ENCODE assay signal across 8 cellular contexts in the genomic region with DNA sequence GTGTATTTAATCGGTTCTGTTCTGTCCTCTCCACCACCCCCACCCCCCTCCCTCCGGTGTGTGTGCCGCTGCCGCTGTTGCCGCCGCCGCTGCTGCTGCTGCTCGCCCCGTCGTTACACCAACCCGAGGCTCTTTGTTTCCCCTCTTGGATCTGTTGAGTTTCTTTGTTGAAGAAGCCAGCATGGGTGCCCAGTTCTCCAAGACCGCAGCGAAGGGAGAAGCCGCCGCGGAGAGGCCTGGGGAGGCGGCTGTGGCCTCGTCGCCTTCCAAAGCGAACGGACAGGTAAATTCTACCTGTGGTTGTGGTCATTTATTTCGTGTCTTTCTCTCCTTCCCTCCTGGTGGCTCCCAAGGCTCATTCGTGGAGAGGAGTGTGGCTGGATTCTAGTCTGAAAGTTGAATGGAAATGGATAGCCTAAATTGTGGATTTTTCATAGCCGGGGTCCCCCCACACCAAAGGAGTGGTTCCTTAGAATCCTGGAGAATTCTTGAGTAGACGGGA. TPM values are rescaled to one million over a fixed set of nuclear protein-coding genes. Genes with fewer than 3 reads are reported as not detected.
DNase-seq lines count a peak whose midpoint lies in the region; ATAC-seq, FAIRE-seq and TF ChIP-seq lines count a peak whose summit lies in the region.

No MANE protein-coding gene starts in this region.

- BruUV-seq in GM12878 (replicated peaks; lab: Mats Ljungman, UMichigan) = TSS peak; percentile 61

- H3K36me3 ChIP-seq in GM12878 (ENCODE audit: control insufficient read depth in 2 of 2, insufficient read depth in 2 of 2, low read length in 1 of 2) = peaks cover 0 to 3% of the 10 kb centered on the region in 2 experiments; a peak in 2 of 4 replicates
- H3K36me3 ChIP-seq in testis (ENCODE audit: low read depth, missing control alignments) = no peaks in the 10 kb centered on the region

- TF ChIP-seq CTCF in HL-60 (IDR thresholded peaks at IDR 0.05; ENCODE audit: insufficient read depth, low read length) = no peak
- no peak for TF ChIP-seq CTCF in GM12878 (IDR thresholded peaks at IDR 0.05 in 2 of 3, conservative IDR thresholded peaks at IDR 0.05 in 1 of 3; ENCODE audit: control insufficient read depth in 2 of 3, extremely low read depth in 1 of 3, insufficient read depth in 1 of 3, low read depth in 3 of 3, low read length in 3 of 3)
- no peak for TF ChIP-seq CTCF in testis (IDR thresholded peaks at IDR 0.05)

- H3K27me3 ChIP-seq in HL-60 (ENCODE audit: insufficient read depth, poor library complexity, severe bottlenecking) (no peaks in the 10 kb centered on the region), GM12878 (replicated peaks in 1 of 2; ENCODE audit: control insufficient read depth in 2 of 2, insufficient read depth in 2 of 2, low read length in 1 of 2) (no peaks in the 10 kb centered on the region; a peak in 1 of 4 replicates), testis (no peaks in the 10 kb centered on the region)

- SMC1A ChIA-PET in GM12878 (lab: Charles Lee; ENCODE audit: uncharacterized antibody, unreplicated experiment) = interaction anchor here (1.0 to 2.6 kb wide), 17 partner anchors 8 to 1074 kb away, joined by 3 to 23 read pairs (median 6); no protein-coding TSS in a partner anchor

- CTCF ChIA-PET in GM12878 (lab: Yijun Ruan, JAX) = interaction anchor here (0.7 to 3.6 kb wide), 12 partner anchors 10 to 651 kb away, joined by 3 to 62 read pairs (median 8); no protein-coding TSS in a partner anchor

- peak; percentile 31 for DNase-seq in CD1c-positive myeloid dendritic cell (ENCODE audit: extremely low spot score)
- peak in 1 of 2 experiments; percentile 21 for DNase-seq in HL-60 (ENCODE audit: low read depth in 1 of 2, low spot score in 1 of 2)
- no peak for DNase-seq in GM12878 (ENCODE audit: low read depth, low spot score)
- peak; percentile 36 for DNase-seq in iris pigment epithelial cell (ENCODE audit: low read depth)
- DNase-seq in testis = peak; percentile 33
- DNase-seq in natural killer cell treated with Interleukin-12 subunit alpha and Interleukin-12 subunit beta and Interleukin-15 and Interleukin-18, amount 100 ng/mL, for 72 hours (ENCODE audit: low spot score) = no peak
- no peak for DNase-seq in posterior vena cava (ENCODE audit: low spot score)

- H3K4me1 ChIP-seq in GM12878 (ENCODE audit: control insufficient read depth, insufficient read depth, low read length) (peaks cover 5% of the 10 kb centered on the region), testis (no peaks in the 10 kb centered on the region)

- H4K20me1 ChIP-seq in GM12878 (ENCODE audit: control insufficient read depth, insufficient read depth) = no peaks in the 10 kb centered on the region; the same call in 1 of the 2 replicates

- H3K4me3 Mint-ChIP-seq in natural killer cell treated with Interleukin-12 subunit alpha and Interleukin-12 subunit beta and Interleukin-15 and Interleukin-18, amount 100 ng/mL, for 72 hours = no peak overlapping the region

- in situ Hi-C loops in GM12878 (cut with MboI) = loop anchor here (5.0 kb wide), 2 partner anchors 225 to 550 kb away; no protein-coding TSS in a partner anchor

- TF ChIP-seq POLR2A in GM12878 (IDR thresholded peaks at IDR 0.05; ENCODE audit: low read depth, low read length) (peak; percentile 23; the same call in 1 of the 2 replicates), testis (IDR thresholded peaks at IDR 0.05) (no peak)

- POLR2A ChIA-PET in GM12878 (lab: Charles Lee) = interaction anchor here (0.5 to 4.5 kb wide), 13 partner anchors 9 to 1213 kb away, joined by 3 to 50 read pairs (median 8); no protein-coding TSS in a partner anchor

- H3K9me3 ChIP-seq in GM12878 (replicated peaks; ENCODE audit: control insufficient read depth, insufficient read depth, low read length) (no peaks in the 10 kb centered on the region), testis (no peaks in the 10 kb centered on the region)

- no peaks in the 10 kb centered on the region for H3K9me3 Mint-ChIP-seq in natural killer cell treated with Interleukin-12 subunit alpha and Interleukin-12 subunit beta and Interleukin-15 and Interleukin-18, amount 100 ng/mL, for 72 hours

- peaks cover under 1% of the 10 kb centered on the region for H3K36me3 Mint-ChIP-seq in natural killer cell treated with Interleukin-12 subunit alpha and Interleukin-12 subunit beta and Interleukin-15 and Interleukin-18, amount 100 ng/mL, for 72 hours

- no peak for TF ChIP-seq RAD21 in GM12878 (IDR thresholded peaks at IDR 0.05; ENCODE audit: insufficient read depth, low read depth, low read length)

- peak overlapping the region in 1 of 2 donors; percentile 70 for H3K27ac Mint-ChIP-seq in natural killer cell treated with Interleukin-12 subunit alpha and Interleukin-12 subunit beta and Interleukin-15 and Interleukin-18, amount 100 ng/mL, for 72 hours

- intact Hi-C loops in GM12878 (cut with micrococcal nuclease; ENCODE audit: unreplicated experiment) (loop anchor here (1.0 to 5.0 kb wide), 9 partner anchors 49 to 1075 kb away; no protein-coding TSS in a partner anchor), testis (cut with DNase I; ENCODE audit: low total_unique reads) (no loop called here), posterior vena cava (cut with DNase I) (loop anchor here in 1 of 2 donors (2.0 kb wide), 1 partner anchor 1075 kb away; no protein-coding TSS in a partner anchor)

- RAD21 ChIA-PET in GM12878 (lab: Charles Lee; ENCODE audit: unreplicated experiment) = interaction anchor here (1.6 to 4.9 kb wide), 9 partner anchors 10 to 551 kb away, joined by 7 to 142 read pairs (median 15); no protein-coding TSS in a partner anchor

- peak overlapping the region; percentile 21; the same call in 1 of the 2 replicates for H2AFZ ChIP-seq in GM12878 (ENCODE audit: control insufficient read depth, low read depth, low read length)

- no peak for FAIRE-seq in GM12878 (lab: Jason Lieb, UNC)

- peak overlapping the region; percentile 100 for H3K9ac ChIP-seq in GM12878 (ENCODE audit: control insufficient read depth, insufficient read depth, low read length)

- H3K4me1 Mint-ChIP-seq in natural killer cell treated with Interleukin-12 subunit alpha and Interleukin-12 subunit beta and Interleukin-15 and Interleukin-18, amount 100 ng/mL, for 72 hours (ENCODE audit: low read depth in 2 of 2) = peaks cover 10 to 12% of the 10 kb centered on the region in 2 donors

- H3K4me3 ChIP-seq in HL-60 (replicated peaks; ENCODE audit: insufficient read depth, low read length) = peak overlapping the region; percentile 66
- peak overlapping the region; percentile 89 for H3K4me3 ChIP-seq in GM12878
- H3K4me3 ChIP-seq in testis = peak overlapping the region; percentile 70 to 75

- 2% methylated on average over 18 of the region's 25 CpGs for WGBS in GM12878 (ENCODE audit: insufficient coverage, insufficient replicate concordance, low lambda C conversion rate, missing lambda C conversion rate)
- WGBS in testis, 2 donors = 0 to 1% methylated on average over 25 of the region's 25 CpGs

- H3K27ac ChIP-seq in HL-60 (replicated peaks) = peak overlapping the region; percentile 84
- H3K27ac ChIP-seq in GM12878 (ENCODE audit: control insufficient read depth, insufficient read depth) = peak overlapping the region; percentile 94
- peak overlapping the region; percentile 91 to 99 for H3K27ac ChIP-seq in testis

- TF ChIP-seq EP300 in GM12878 (IDR thresholded peaks at IDR 0.05; ENCODE audit: borderline replicate concordance in 1 of 2, control insufficient read depth in 1 of 2, low read depth in 2 of 2, low read length in 2 of 2) = no peak

- no peak for ATAC-seq in GM12878
- no peak for ATAC-seq in HG02981 (IDR thresholded peaks at IDR 0.05; ENCODE audit: unreplicated experiment)
- no peak for ATAC-seq in natural killer cell treated with Interleukin-12 subunit alpha and Interleukin-12 subunit beta and Interleukin-15 and Interleukin-18, amount 100 ng/mL, for 72 hours

- H3K79me2 ChIP-seq in GM12878 (ENCODE audit: control insufficient read depth, insufficient read depth, low read length) = peaks cover 70% of the 10 kb centered on the region

- peak overlapping the region; percentile 79; the same call in 1 of the 2 replicates for H3K4me2 ChIP-seq in GM12878 (ENCODE audit: control insufficient read depth, insufficient read depth)

- H3K27me3 Mint-ChIP-seq in natural killer cell treated with Interleukin-12 subunit alpha and Interleukin-12 subunit beta and Interleukin-15 and Interleukin-18, amount 100 ng/mL, for 72 hours = peaks cover 18 to 28% of the 10 kb centered on the region in 2 donors

RNA-seq across cellular contexts. Expression of gene MARCKS, which starts 0.5 kb away (rescaled TPM):
- 82.3 and 93.5 TPM in 2 replicates for total RNA-seq in GM12878 (2013; cell fraction: nucleolus; rRNA removed)
- total RNA-seq in GM12878 (2014; rRNA removed) (117 and 126 TPM in 2 replicates), GM12878 (2014; rRNA removed; fragmentation: Illumina TruSeq; extraction: Trizol) (66.9 and 69.3 TPM in 2 replicates), GM12878 (2021) (164 and 172 TPM in 2 replicates), testis (10 to 100 TPM; 26.6 to 32.7 TPM), posterior vena cava (10 to 100 TPM; 49.6 to 69.2 TPM)
- polyA plus RNA-seq in GM12878 (2011; ENCODE audit: low read depth) = 21.0 TPM
- polyA plus RNA-seq in GM12878 (2011; rRNA removed) (133 and 179 TPM in 2 replicates), GM12878 (2014; fragmentation: Illumina TruSeq; extraction: Trizol) (57.9 and 75.6 TPM in 2 replicates), GM12878 (2014; fragmentation: Nextera tagmentation; extraction: Ambion mirVana) (100 to 1,000 TPM in 1 of 2 experiments, 10 to 100 TPM in 1; 80.6 to 134 TPM), GM12878 (2014; rRNA removed) (68.4 and 78.4 TPM in 2 replicates), GM12878 (2016; fragmentation: Nextera tagmentation; extraction: Ambion mirVana) (10 to 100 TPM; 29.0 to 42.6 TPM), testis (ENCODE audit: insufficient read depth, low read depth, low replicate concordance) (21.5 TPM)
- polyA plus RNA-seq in GM12878 (2011; cell fraction: cytosol; rRNA removed) = 34.8 and 36.8 TPM in 2 replicates
- polyA plus RNA-seq in GM12878 (2011; cell fraction: nucleus; rRNA removed) = 35.8 and 51.3 TPM in 2 replicates
- 63.3 and 74.6 TPM in 2 replicates for polyA plus RNA-seq in GM12878 (2012)
- 36.7 and 43.4 TPM in 2 replicates for polyA minus RNA-seq in GM12878 (2011; rRNA and poly(A)+ RNA removed)
- 43.2 and 45.2 TPM in 2 replicates for polyA minus RNA-seq in GM12878 (2011; cell fraction: cytosol; rRNA and poly(A)+ RNA removed)
- polyA minus RNA-seq in GM12878 (2011; cell fraction: nucleus; rRNA and poly(A)+ RNA removed) = 28.7 and 43.7 TPM in 2 replicates
- total RNA-seq in natural killer cell treated with Interleukin-12 subunit alpha and Interleukin-12 subunit beta and Interleukin-15 and Interleukin-18, amount 100 ng/mL, for 72 hours = 1 to 10 TPM in 1 of 2 donors, under 1 TPM in 1; 0.74 to 1.1 TPM

Comparison
In these comparisons a context has a peak if more than half of its experiments do, and no peak if none do; other contexts are left out.
1. DNase-seq: peak in CD1c-positive myeloid dendritic cell (single experiment), iris pigment epithelial cell (single experiment) and testis (single experiment); none in GM12878 (single experiment), natural killer cell treated with Interleukin-12 subunit alpha and Interleukin-12 subunit beta and Interleukin-15 and Interleukin-18, amount 100 ng/mL, for 72 hours (single experiment) and posterior vena cava (single experiment).
2. RNA of gene MARCKS, which starts 0.5 kb away (total RNA-seq): 66.9 to 172 TPM in GM12878, 49.6 to 69.2 TPM in posterior vena cava and 26.6 to 32.7 TPM in testis; 0.74 to 1.1 TPM in natural killer cell treated with Interleukin-12 subunit alpha and Interleukin-12 subunit beta and Interleukin-15 and Interleukin-18, amount 100 ng/mL, for 72 hours; every median in the first group is over 10 times any median in the second.
3. Peak in every context shown above with its lines, with median percentiles within 50 percentile points of each other: H3K27ac ChIP-seq and H3K4me3 ChIP-seq.